Comparison of ENCODE assay signal across 23 cellular contexts in the genomic region with DNA sequence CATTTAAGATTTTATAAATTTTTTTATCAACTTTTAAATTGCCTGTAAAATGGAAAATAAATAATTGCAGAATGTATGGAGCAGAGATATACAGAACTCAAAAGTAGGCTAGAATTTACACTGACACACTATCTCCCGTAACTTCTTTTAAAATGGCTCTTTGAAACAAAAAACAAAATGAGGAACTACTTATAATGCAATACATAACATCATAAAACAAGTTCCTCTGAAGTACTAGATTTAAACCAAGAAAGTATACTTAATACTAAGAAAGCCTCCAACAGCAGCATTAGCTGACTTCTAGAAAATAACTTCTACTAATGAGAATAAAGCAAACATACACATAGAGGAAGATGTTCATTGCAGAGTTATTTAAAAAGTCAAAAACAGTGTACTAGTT. TPM values are rescaled to one million over a fixed set of nuclear protein-coding genes. Genes with fewer than 3 reads are reported as not detected.
DNase-seq lines count a peak whose midpoint lies in the region; ATAC-seq and TF ChIP-seq lines count a peak whose summit lies in the region.
"Had no signal": no experiment of that assay in that cellular context is flagged by ENCODE, and none has a peak within 500 bp of the region (broad histone marks: within the 10 kb centered on the region; RNA-seq: fewer than 3 reads in every experiment).

No MANE protein-coding gene starts in this region.

- no peaks in the 10 kb centered on the region for H3K9me3 Mint-ChIP-seq in stimulated activated memory B cell treated with anti-CD40 and anti-IgM and Interleukin-4, amounts not matched to agents 10 μg/mL and 1 μg/mL and 100 μg/mL, for 72 hours
- H3K9me3 Mint-ChIP-seq: activated naive CD4-positive, alpha-beta T cell treated with anti-CD3 and anti-CD28 coated beads for 36 hours had no signal

- no peak for TF ChIP-seq CTCF in NB4 (IDR thresholded peaks at IDR 0.05; ENCODE audit: low read depth, low read length)
- no peak for TF ChIP-seq CTCF in SU-DHL-6 (IDR thresholded peaks at IDR 0.05; ENCODE audit: insufficient read depth, low read length, poor library complexity, severe bottlenecking)

- no peaks in the 10 kb centered on the region for H3K27me3 ChIP-seq in SU-DHL-6 (ENCODE audit: low read length)
- H3K27me3 ChIP-seq: ascending aorta, thyroid gland had no signal

- peaks cover 93% of the 10 kb centered on the region for H3K79me2 ChIP-seq in SU-DHL-6 (ENCODE audit: insufficient read depth, low read length)

- H3K36me3 Mint-ChIP-seq in stimulated activated memory B cell treated with anti-CD40 and anti-IgM and Interleukin-4, amounts not matched to agents 10 μg/mL and 1 μg/mL and 100 μg/mL, for 72 hours: peaks cover 6% of the 10 kb centered on the region

- H3K4me3 ChIP-seq in NB4 (ENCODE audit: low read depth, low read length) (no peak overlapping the region), SU-DHL-6 (ENCODE audit: insufficient read depth, low read length, poor library complexity, severe bottlenecking) (no peak overlapping the region)
- H3K4me3 ChIP-seq: ascending aorta, thyroid gland had no signal

- peaks cover 24% of the 10 kb centered on the region for H3F3A ChIP-seq in SU-DHL-6 (ENCODE audit: insufficient read depth)

- H3K27ac Mint-ChIP-seq in stimulated activated memory B cell treated with anti-CD40 and anti-IgM and Interleukin-4, amounts not matched to agents 10 μg/mL and 1 μg/mL and 100 μg/mL, for 72 hours: peak overlapping the region; percentile 69
- H3K27ac Mint-ChIP-seq: activated naive CD4-positive, alpha-beta T cell treated with anti-CD3 and anti-CD28 coated beads for 36 hours had no signal

- H3K9me2 ChIP-seq in SU-DHL-6 (replicated peaks; ENCODE audit: insufficient read depth, low read length): no peaks in the 10 kb centered on the region

- TF ChIP-seq POLR2A in NB4 (IDR thresholded peaks at IDR 0.05; ENCODE audit: extremely low read depth, insufficient read length): no peak

- no peaks in the 10 kb centered on the region for H3K9me3 ChIP-seq in SU-DHL-6 (ENCODE audit: insufficient read depth, low read length)
- H3K9me3 ChIP-seq: ascending aorta, thyroid gland had no signal

- DNase-seq in SIG-M5 treated with dmso at 0.1 percent for 504 hours (lab: John Stamatoyannopoulos, UW; ENCODE audit: unreplicated experiment) (peak; percentile 87), SIG-M5 (lab: John Stamatoyannopoulos, UW) (no peak), NB4 (ENCODE audit: low read depth) (peak; percentile 58), SHP77 (lab: John Stamatoyannopoulos, UW) (no peak), HT-29 (ENCODE audit: low spot score) (no peak)
- DNase-seq: activated CD4-positive, alpha-beta T cell treated with anti-CD3 and anti-CD28 coated beads for 4 hours; activated naive CD4-positive, alpha-beta T cell treated with anti-CD3 and anti-CD28 coated beads for 36 hours; activated T-cell treated with anti-CD3 and anti-CD28 coated beads, Interleukin-2, amount 50 U/mL, for 48 hours; caudate nucleus; mammary epithelial cell; NCI-H1048; NCI-H1930; NCI-H82; nucleus accumbens; small intestine; stimulated activated naive CD4-positive, alpha-beta T cell; SW 1271; thyroid gland had no signal

- peak overlapping the region; percentile 58 for H3K4me3 Mint-ChIP-seq in stimulated activated memory B cell treated with anti-CD40 and anti-IgM and Interleukin-4, amounts not matched to agents 10 μg/mL and 1 μg/mL and 100 μg/mL, for 72 hours
- H3K4me3 Mint-ChIP-seq: activated naive CD4-positive, alpha-beta T cell treated with anti-CD3 and anti-CD28 coated beads for 36 hours had no signal

- no peak for ATAC-seq in stimulated activated memory B cell treated with anti-CD40 and anti-IgM and Interleukin-4, amounts not matched to agents 10 μg/mL and 1 μg/mL and 100 μg/mL, for 72 hours
- ATAC-seq in GM18870 (IDR thresholded peaks at IDR 0.05; ENCODE audit: unreplicated experiment): no peak

- peaks cover 50% of the 10 kb centered on the region for H3K4me1 Mint-ChIP-seq in stimulated activated memory B cell treated with anti-CD40 and anti-IgM and Interleukin-4, amounts not matched to agents 10 μg/mL and 1 μg/mL and 100 μg/mL, for 72 hours

- H2AFZ ChIP-seq in SU-DHL-6 (ENCODE audit: low read depth, low read length, severe bottlenecking): no peak overlapping the region

- H3K4me2 ChIP-seq in SU-DHL-6 (ENCODE audit: low read depth, low read length, poor library complexity, severe bottlenecking): peak overlapping the region; percentile 49

- H3K36me3 ChIP-seq in SU-DHL-6 (ENCODE audit: low read length): peaks cover 7% of the 10 kb centered on the region; the same call in 1 of the 2 replicates
- H3K36me3 ChIP-seq: ascending aorta, thyroid gland had no signal

- peaks cover 50% of the 10 kb centered on the region for H4K20me1 ChIP-seq in SU-DHL-6 (ENCODE audit: low read depth, low read length)

- 0 out of 2 replicates have a peak overlapping the region, but pooled peaks have one; percentile 2 for H3K27ac ChIP-seq in SU-DHL-6 (ENCODE audit: low read depth, low read length)
- H3K27ac ChIP-seq: 22Rv1, ascending aorta, thyroid gland had no signal

- no peak overlapping the region for H3K9ac ChIP-seq in SU-DHL-6 (ENCODE audit: low read length)

- H3K27me3 Mint-ChIP-seq in stimulated activated memory B cell treated with anti-CD40 and anti-IgM and Interleukin-4, amounts not matched to agents 10 μg/mL and 1 μg/mL and 100 μg/mL, for 72 hours: no peaks in the 10 kb centered on the region

RNA-seq across cellular contexts. Expression of a gene that starts 17.0 kb away (rescaled TPM):
- total RNA-seq in HT-29 (2014; rRNA removed; shearing (Covaris generic)): 17.0 and 20.8 TPM in 2 replicates

Comparison
In these comparisons a context has a peak if more than half of its experiments do, and no peak if none do; other contexts are left out.
1. DNase-seq: peak in SIG-M5 treated with dmso at 0.1 percent for 504 hours (single experiment) and NB4 (single experiment); none in SIG-M5 (single experiment), SHP77 (0 of 2) and HT-29 (single experiment).